ENCODE assay signal across 17 cellular contexts in the genomic region with DNA sequence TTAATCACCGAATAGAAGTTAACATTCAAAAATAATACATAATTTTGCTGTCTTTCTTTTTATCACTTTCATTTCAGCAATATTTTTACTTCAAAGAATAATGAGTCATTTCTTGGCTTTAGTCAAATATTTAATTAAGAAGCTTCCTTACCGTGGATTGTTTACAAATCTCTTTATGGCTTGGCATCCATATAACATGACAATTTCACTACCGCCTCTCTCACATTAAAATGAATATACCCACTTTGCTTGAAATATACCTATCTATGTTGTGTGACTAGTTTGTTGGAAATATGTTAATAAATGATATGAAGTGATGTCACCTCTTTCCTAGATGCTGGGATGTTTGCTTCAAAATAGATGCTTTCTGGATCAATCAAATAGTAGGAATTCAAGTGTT.
DNase-seq lines count a peak whose midpoint lies in the region; TF ChIP-seq lines count a peak whose summit lies in the region.
"Had no signal": no experiment of that assay in that cellular context is flagged by ENCODE, and none has a peak within 500 bp of the region (broad histone marks: within the 10 kb centered on the region; RNA-seq: fewer than 3 reads in every experiment).

No MANE protein-coding gene starts in this region.

- H3K4me2 ChIP-seq in SK-N-SH, result no peak overlapping the region
- H3K4me2 ChIP-seq: BLaER1 had no signal

- peak overlapping the region; percentile 90 for H3K27ac ChIP-seq in 22Rv1
- no peak overlapping the region for H3K27ac ChIP-seq in prostate gland
- H3K27ac ChIP-seq in SK-N-SH (ENCODE audit: low read depth in 2 of 2, low read length in 1 of 2), result no peak overlapping the region
- H3K27ac ChIP-seq: BLaER1, HL-60 had no signal

- no peak for TF ChIP-seq POLR2A in prostate gland (IDR thresholded peaks at IDR 0.05)

- H4K20me1 ChIP-seq in SK-N-SH (ENCODE audit: insufficient read depth), result no peaks in the 10 kb centered on the region
- H4K20me1 ChIP-seq: BLaER1 had no signal

- H3K4me3 ChIP-seq in prostate gland, result no peak overlapping the region
- H3K4me3 ChIP-seq in SK-N-SH (ENCODE audit: low read depth in 2 of 2, low read length in 1 of 2), result no peak overlapping the region
- H3K4me3 ChIP-seq: BLaER1, GM12878 had no signal

- intact Hi-C loops in prostate gland (cut with DNase I), result no loop called here

- no peak overlapping the region for H2AFZ ChIP-seq in SK-N-SH (ENCODE audit: low read depth)

- POLR2A ChIA-PET in SK-N-SH (lab: Yijun Ruan, JAX), result no interaction called here

- CTCF ChIA-PET in SK-N-SH (lab: Yijun Ruan, JAX), result no interaction called here

- H3K9me2 ChIP-seq in SK-N-SH, result no peaks in the 10 kb centered on the region

- H3K4me1 ChIP-seq in prostate gland (replicated peaks) (no peaks in the 10 kb centered on the region), SK-N-SH (ENCODE audit: control insufficient read depth in 1 of 2, insufficient read depth in 2 of 2, low read depth in 1 of 2, low read length in 1 of 2) (no peaks in the 10 kb centered on the region)
- H3K4me1 ChIP-seq: BLaER1, Caco-2 had no signal

- no peak for TF ChIP-seq RAD21 in SK-N-SH (IDR thresholded peaks at IDR 0.05; ENCODE audit: low read length)

- no peak overlapping the region for H3K9ac ChIP-seq in SK-N-SH
- H3K9ac ChIP-seq: BLaER1 had no signal

- no peaks in the 10 kb centered on the region for H3K79me2 ChIP-seq in SK-N-SH (ENCODE audit: insufficient read depth)

- H3K9me3 ChIP-seq in prostate gland, result no peaks in the 10 kb centered on the region
- no peaks in the 10 kb centered on the region for H3K9me3 ChIP-seq in SK-N-SH
- H3K9me3 ChIP-seq: Caco-2 had no signal

- no peaks in the 10 kb centered on the region for H3K27me3 ChIP-seq in prostate gland (replicated peaks; ENCODE audit: insufficient read depth)
- no peaks in the 10 kb centered on the region for H3K27me3 ChIP-seq in SK-N-SH (ENCODE audit: insufficient read depth)
- H3K27me3 ChIP-seq: BLaER1 had no signal

- no peaks in the 10 kb centered on the region for H3F3A ChIP-seq in SK-N-SH (replicated peaks; ENCODE audit: insufficient read depth)

- DNase-seq in NCI-H1092 treated with DMSO at 0.1 percent for 48 hours (lab: John Stamatoyannopoulos, UW) (peak; percentile 54), NCI-H1092 (lab: John Stamatoyannopoulos, UW) (no peak), NCI-H2029 treated with DMSO at 0.1 percent for 48 hours (lab: John Stamatoyannopoulos, UW) (peak; percentile 38), NCI-H748 treated with DMSO at 0.1 percent for 48 hours (lab: John Stamatoyannopoulos, UW) (peak; percentile 36), prostate gland (ENCODE audit: low spot score) (no peak), KG1 (lab: John Stamatoyannopoulos, UW) (no peak), SK-N-SH (no peak)
- DNase-seq: 8988T; AML-193; Caco-2; CD8-positive, alpha-beta memory T cell; HCEC 1CT; HFFc6 had no signal

- TF ChIP-seq CTCF in 22Rv1 (IDR thresholded peaks at IDR 0.05) (no peak), prostate gland (IDR thresholded peaks at IDR 0.05) (no peak), SK-N-SH (IDR thresholded peaks at IDR 0.05) (no peak)

- H3K36me3 ChIP-seq in prostate gland (no peaks in the 10 kb centered on the region), SK-N-SH (replicated peaks in 1 of 2; ENCODE audit: control insufficient read depth in 1 of 2, insufficient read depth in 2 of 2, low read length in 1 of 2) (no peaks in the 10 kb centered on the region)
- H3K36me3 ChIP-seq: BLaER1 had no signal

- no peak for TF ChIP-seq EP300 in SK-N-SH (IDR thresholded peaks at IDR 0.05; ENCODE audit: borderline replicate concordance in 1 of 2, low read depth in 1 of 2, low read length in 1 of 2)

- 19% methylated on average over 3 of the region's 3 CpGs for WGBS in prostate gland
- 55% methylated on average over 3 of the region's 3 CpGs for WGBS in SK-N-SH (ENCODE audit: low lambda C conversion rate)

TF ChIP-seq in SK-N-SH, 30 proteins besides CTCF, POLR2A, EP300 and RAD21 (continues in another document):
- TF ChIP-seq, protein P1, sequence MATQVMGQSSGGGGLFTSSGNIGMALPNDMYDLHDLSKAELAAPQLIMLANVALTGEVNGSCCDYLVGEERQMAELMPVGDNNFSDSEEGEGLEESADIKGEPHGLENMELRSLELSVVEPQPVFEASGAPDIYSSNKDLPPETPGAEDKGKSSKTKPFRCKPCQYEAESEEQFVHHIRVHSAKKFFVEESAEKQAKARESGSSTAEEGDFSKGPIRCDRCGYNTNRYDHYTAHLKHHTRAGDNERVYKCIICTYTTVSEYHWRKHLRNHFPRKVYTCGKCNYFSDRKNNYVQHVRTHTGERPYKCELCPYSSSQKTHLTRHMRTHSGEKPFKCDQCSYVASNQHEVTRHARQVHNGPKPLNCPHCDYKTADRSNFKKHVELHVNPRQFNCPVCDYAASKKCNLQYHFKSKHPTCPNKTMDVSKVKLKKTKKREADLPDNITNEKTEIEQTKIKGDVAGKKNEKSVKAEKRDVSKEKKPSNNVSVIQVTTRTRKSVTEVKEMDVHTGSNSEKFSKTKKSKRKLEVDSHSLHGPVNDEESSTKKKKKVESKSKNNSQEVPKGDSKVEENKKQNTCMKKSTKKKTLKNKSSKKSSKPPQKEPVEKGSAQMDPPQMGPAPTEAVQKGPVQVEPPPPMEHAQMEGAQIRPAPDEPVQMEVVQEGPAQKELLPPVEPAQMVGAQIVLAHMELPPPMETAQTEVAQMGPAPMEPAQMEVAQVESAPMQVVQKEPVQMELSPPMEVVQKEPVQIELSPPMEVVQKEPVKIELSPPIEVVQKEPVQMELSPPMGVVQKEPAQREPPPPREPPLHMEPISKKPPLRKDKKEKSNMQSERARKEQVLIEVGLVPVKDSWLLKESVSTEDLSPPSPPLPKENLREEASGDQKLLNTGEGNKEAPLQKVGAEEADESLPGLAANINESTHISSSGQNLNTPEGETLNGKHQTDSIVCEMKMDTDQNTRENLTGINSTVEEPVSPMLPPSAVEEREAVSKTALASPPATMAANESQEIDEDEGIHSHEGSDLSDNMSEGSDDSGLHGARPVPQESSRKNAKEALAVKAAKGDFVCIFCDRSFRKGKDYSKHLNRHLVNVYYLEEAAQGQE (IDR thresholded peaks at IDR 0.05; ENCODE audit: low read depth, low read length), result no peak
- no peak for TF ChIP-seq FOXM1 (IDR thresholded peaks at IDR 0.05; ENCODE audit: low read depth)
- no peak for TF ChIP-seq NFIC (IDR thresholded peaks at IDR 0.05; ENCODE audit: borderline replicate concordance)
- TF ChIP-seq JUND (IDR thresholded peaks at IDR 0.05), result no peak
- TF ChIP-seq, protein P2, sequence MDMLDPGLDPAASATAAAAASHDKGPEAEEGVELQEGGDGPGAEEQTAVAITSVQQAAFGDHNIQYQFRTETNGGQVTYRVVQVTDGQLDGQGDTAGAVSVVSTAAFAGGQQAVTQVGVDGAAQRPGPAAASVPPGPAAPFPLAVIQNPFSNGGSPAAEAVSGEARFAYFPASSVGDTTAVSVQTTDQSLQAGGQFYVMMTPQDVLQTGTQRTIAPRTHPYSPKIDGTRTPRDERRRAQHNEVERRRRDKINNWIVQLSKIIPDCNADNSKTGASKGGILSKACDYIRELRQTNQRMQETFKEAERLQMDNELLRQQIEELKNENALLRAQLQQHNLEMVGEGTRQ (IDR thresholded peaks at IDR 0.05; ENCODE audit: borderline replicate concordance, low read depth, low read length), result no peak
- TF ChIP-seq NRF1 (IDR thresholded peaks at IDR 0.05; ENCODE audit: low read depth, low read length), result no peak
- TF ChIP-seq, protein P3, sequence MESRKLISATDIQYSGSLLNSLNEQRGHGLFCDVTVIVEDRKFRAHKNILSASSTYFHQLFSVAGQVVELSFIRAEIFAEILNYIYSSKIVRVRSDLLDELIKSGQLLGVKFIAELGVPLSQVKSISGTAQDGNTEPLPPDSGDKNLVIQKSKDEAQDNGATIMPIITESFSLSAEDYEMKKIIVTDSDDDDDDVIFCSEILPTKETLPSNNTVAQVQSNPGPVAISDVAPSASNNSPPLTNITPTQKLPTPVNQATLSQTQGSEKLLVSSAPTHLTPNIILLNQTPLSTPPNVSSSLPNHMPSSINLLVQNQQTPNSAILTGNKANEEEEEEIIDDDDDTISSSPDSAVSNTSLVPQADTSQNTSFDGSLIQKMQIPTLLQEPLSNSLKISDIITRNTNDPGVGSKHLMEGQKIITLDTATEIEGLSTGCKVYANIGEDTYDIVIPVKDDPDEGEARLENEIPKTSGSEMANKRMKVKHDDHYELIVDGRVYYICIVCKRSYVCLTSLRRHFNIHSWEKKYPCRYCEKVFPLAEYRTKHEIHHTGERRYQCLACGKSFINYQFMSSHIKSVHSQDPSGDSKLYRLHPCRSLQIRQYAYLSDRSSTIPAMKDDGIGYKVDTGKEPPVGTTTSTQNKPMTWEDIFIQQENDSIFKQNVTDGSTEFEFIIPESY (IDR thresholded peaks at IDR 0.05; ENCODE audit: borderline replicate concordance, low read depth), result no peak
- no peak for TF ChIP-seq MXI1 (IDR thresholded peaks at IDR 0.05; ENCODE audit: low read depth, low read length)
- TF ChIP-seq, protein P4, sequence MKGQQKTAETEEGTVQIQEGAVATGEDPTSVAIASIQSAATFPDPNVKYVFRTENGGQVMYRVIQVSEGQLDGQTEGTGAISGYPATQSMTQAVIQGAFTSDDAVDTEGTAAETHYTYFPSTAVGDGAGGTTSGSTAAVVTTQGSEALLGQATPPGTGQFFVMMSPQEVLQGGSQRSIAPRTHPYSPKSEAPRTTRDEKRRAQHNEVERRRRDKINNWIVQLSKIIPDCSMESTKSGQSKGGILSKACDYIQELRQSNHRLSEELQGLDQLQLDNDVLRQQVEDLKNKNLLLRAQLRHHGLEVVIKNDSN (IDR thresholded peaks at IDR 0.05; ENCODE audit: borderline replicate concordance, low read depth), result no peak
- no peak for TF ChIP-seq FOSL2 (IDR thresholded peaks at IDR 0.05; ENCODE audit: borderline replicate concordance, low read depth)
- TF ChIP-seq RFX5 (IDR thresholded peaks at IDR 0.05; ENCODE audit: low read length), result no peak
- TF ChIP-seq, protein P5, sequence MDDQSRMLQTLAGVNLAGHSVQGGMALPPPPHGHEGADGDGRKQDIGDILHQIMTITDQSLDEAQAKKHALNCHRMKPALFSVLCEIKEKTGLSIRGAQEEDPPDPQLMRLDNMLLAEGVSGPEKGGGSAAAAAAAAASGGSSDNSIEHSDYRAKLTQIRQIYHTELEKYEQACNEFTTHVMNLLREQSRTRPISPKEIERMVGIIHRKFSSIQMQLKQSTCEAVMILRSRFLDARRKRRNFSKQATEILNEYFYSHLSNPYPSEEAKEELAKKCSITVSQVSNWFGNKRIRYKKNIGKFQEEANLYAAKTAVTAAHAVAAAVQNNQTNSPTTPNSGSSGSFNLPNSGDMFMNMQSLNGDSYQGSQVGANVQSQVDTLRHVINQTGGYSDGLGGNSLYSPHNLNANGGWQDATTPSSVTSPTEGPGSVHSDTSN (IDR thresholded peaks at IDR 0.05), result no peak
- no peak for TF ChIP-seq POLR2AphosphoS5 (IDR thresholded peaks at IDR 0.05; ENCODE audit: low read depth, low read length)

Comparison
In these comparisons a context has a peak if more than half of its experiments do, and no peak if none do; other contexts are left out.
1. DNase-seq: peak in NCI-H1092 treated with DMSO at 0.1 percent for 48 hours (single experiment), NCI-H2029 treated with DMSO at 0.1 percent for 48 hours (single experiment) and NCI-H748 treated with DMSO at 0.1 percent for 48 hours (single experiment); none in NCI-H1092 (single experiment), prostate gland (single experiment), KG1 (single experiment) and SK-N-SH (single experiment).